1 cellular context compared by ENCODE assay signal in the genomic region with DNA sequence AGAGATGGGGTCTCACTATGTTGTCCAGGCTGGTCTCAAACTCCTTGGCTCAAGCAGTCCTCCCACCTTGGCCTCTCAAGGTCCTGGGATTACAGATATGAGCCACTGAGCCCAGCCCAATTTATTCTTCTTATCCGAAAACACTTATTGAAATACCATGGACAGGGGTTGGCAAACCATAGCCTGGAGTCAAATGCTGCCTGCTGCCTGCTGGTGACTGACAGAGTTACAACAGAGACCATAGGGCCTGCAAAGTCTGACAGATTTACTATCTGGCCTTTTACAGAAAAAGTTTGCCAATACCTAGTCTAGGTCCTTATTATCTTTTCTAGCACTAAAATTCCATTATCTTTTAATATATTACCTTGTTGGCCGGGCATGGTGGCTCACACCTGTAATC.
TF ChIP-seq lines count a peak whose summit lies in the region.

No MANE protein-coding gene starts in this region.

TF ChIP-seq in K562, 482 proteins besides CTCF, POLR2A, EP300 and RAD21:
- TF ChIP-seq NCOR1 (IDR thresholded peaks at IDR 0.05): no peak
- no peak for TF ChIP-seq JUNB (CRISPR knock-in tag; conservative IDR thresholded peaks at IDR 0.05)
- 0 out of 2 replicates have a peak, but pooled peaks have one; percentile 14 for TF ChIP-seq ZNF121 (CRISPR knock-in tag; conservative IDR thresholded peaks at IDR 0.05)
